ENCODE assay signal across 9 cellular contexts in genomic region chr17:65987988-65988387, GRCh38.
DNase-seq lines count a peak whose midpoint lies in the region; ATAC-seq and TF ChIP-seq lines count a peak whose summit lies in the region.
"Had no signal": no experiment of that assay in that cellular context is flagged by ENCODE, and none has a peak within 500 bp of the region (broad histone marks: within the 10 kb centered on the region; RNA-seq: fewer than 3 reads in every experiment).

No MANE protein-coding gene starts in this region.

- no peaks in the 10 kb centered on the region for H3K4me1 ChIP-seq in mesenchymal stem cell (ENCODE audit: control insufficient read depth, insufficient read depth, low read depth, low read length)
- H3K4me1 ChIP-seq: SJSA1 had no signal

- no peak overlapping the region for H4K8ac ChIP-seq in mesenchymal stem cell (ENCODE audit: low read length)

- H3K9ac ChIP-seq in mesenchymal stem cell (ENCODE audit: low read length), result no peak overlapping the region

- DNase-seq in ELR (ENCODE audit: low read depth) (peak; percentile 70), astrocyte of the hippocampus (ENCODE audit: low read depth, low spot score) (peak; percentile 51), mesenchymal stem cell (peak; percentile 52), NCI-H1436 treated with DMSO at 0.1 percent for 48 hours (lab: John Stamatoyannopoulos, UW) (no peak), T-helper 17 cell (no peak)
- DNase-seq in effector CD4-positive, alpha-beta T cell, result no peak

- no peak for ATAC-seq in GM21423 (IDR thresholded peaks at IDR 0.05; ENCODE audit: unreplicated experiment)
- ATAC-seq in T-helper 17 cell, result no peak

- H3K79me1 ChIP-seq in mesenchymal stem cell (replicated peaks; ENCODE audit: low read length, poor library complexity, severe bottlenecking), result peaks cover 7% of the 10 kb centered on the region

- no peak overlapping the region for H2AK5ac ChIP-seq in mesenchymal stem cell (ENCODE audit: low read length, severe bottlenecking)

- TF ChIP-seq CTCF in LNCAP (IDR thresholded peaks at IDR 0.05), result peak; percentile 82

- H2BK5ac ChIP-seq in mesenchymal stem cell (ENCODE audit: low read depth, low read length, poor library complexity, severe bottlenecking), result no peak overlapping the region

- H3K4me2 ChIP-seq in mesenchymal stem cell (ENCODE audit: low read length, poor library complexity, severe bottlenecking), result no peak overlapping the region

- no peaks in the 10 kb centered on the region for H3K4me1 Mint-ChIP-seq in T-helper 17 cell

- H2BK12ac ChIP-seq in mesenchymal stem cell (ENCODE audit: low read length in 2 of 2), result no peak overlapping the region

- no peaks in the 10 kb centered on the region for H3K36me3 Mint-ChIP-seq in T-helper 17 cell (ENCODE audit: low read depth)

- H2AFZ ChIP-seq in mesenchymal stem cell (ENCODE audit: low read depth, low read length), result no peak overlapping the region

- H3K4me3 Mint-ChIP-seq in T-helper 17 cell, result no peak overlapping the region

- H3K27ac ChIP-seq in mesenchymal stem cell (ENCODE audit: low read length, poor library complexity, severe bottlenecking), result no peak overlapping the region
- H3K27ac ChIP-seq: SJSA1 had no signal

- no peaks in the 10 kb centered on the region for H3K27me3 ChIP-seq in mesenchymal stem cell (ENCODE audit: control insufficient read depth in 1 of 2, insufficient read depth in 1 of 2, low read length in 2 of 2)
- H3K27me3 ChIP-seq: SJSA1 had no signal

- H3K4ac ChIP-seq in mesenchymal stem cell (ENCODE audit: low read depth in 1 of 2, low read length in 2 of 2), result no peak overlapping the region

- no peak overlapping the region for H3K27ac Mint-ChIP-seq in T-helper 17 cell

- no peak overlapping the region for H3K23ac ChIP-seq in mesenchymal stem cell (ENCODE audit: low read length in 2 of 2)

- H4K91ac ChIP-seq in mesenchymal stem cell (ENCODE audit: low read length), result no peak overlapping the region

- no peaks in the 10 kb centered on the region for H3K27me3 Mint-ChIP-seq in T-helper 17 cell

- H3K9me3 ChIP-seq in mesenchymal stem cell (ENCODE audit: control insufficient read depth, low read length), result peaks cover 11% of the 10 kb centered on the region
- no peaks in the 10 kb centered on the region for H3K9me3 ChIP-seq in T-helper 17 cell (ENCODE audit: control insufficient read depth, low read length, poor library complexity, severe bottlenecking)

- 31% methylated on average over 2 of the region's 2 CpGs for WGBS in mesenchymal stem cell

- H3K4me3 ChIP-seq in mesenchymal stem cell (ENCODE audit: insufficient read depth in 1 of 2, low read depth in 1 of 2, low read length in 2 of 2), result no peak overlapping the region
- H3K4me3 ChIP-seq: SJSA1 had no signal

- H3K18ac ChIP-seq in mesenchymal stem cell (ENCODE audit: low read depth in 1 of 2, low read length in 2 of 2), result no peak overlapping the region

- H2BK120ac ChIP-seq in mesenchymal stem cell (ENCODE audit: low read depth, low read length), result no peak overlapping the region

- H3K36me3 ChIP-seq in mesenchymal stem cell (ENCODE audit: control insufficient read depth in 1 of 2, insufficient read depth in 2 of 2, low read depth in 1 of 2, low read length in 2 of 2), result no peaks in the 10 kb centered on the region
- H3K36me3 ChIP-seq: SJSA1 had no signal

- no peak overlapping the region for H3K14ac ChIP-seq in mesenchymal stem cell (ENCODE audit: low read length in 2 of 2)

- H2BK15ac ChIP-seq in mesenchymal stem cell (ENCODE audit: low read depth, poor library complexity, severe bottlenecking), result no peak overlapping the region

Comparison
In these comparisons a context has a peak if more than half of its experiments do, and no peak if none do; other contexts are left out.
1. DNase-seq: peak in ELR (single experiment), astrocyte of the hippocampus (single experiment) and mesenchymal stem cell (single experiment); none in NCI-H1436 treated with DMSO at 0.1 percent for 48 hours (single experiment), T-helper 17 cell (0 of 3) and effector CD4-positive, alpha-beta T cell (single experiment).